Comparison of ENCODE assay signal across 20 cellular contexts in the genomic region with DNA sequence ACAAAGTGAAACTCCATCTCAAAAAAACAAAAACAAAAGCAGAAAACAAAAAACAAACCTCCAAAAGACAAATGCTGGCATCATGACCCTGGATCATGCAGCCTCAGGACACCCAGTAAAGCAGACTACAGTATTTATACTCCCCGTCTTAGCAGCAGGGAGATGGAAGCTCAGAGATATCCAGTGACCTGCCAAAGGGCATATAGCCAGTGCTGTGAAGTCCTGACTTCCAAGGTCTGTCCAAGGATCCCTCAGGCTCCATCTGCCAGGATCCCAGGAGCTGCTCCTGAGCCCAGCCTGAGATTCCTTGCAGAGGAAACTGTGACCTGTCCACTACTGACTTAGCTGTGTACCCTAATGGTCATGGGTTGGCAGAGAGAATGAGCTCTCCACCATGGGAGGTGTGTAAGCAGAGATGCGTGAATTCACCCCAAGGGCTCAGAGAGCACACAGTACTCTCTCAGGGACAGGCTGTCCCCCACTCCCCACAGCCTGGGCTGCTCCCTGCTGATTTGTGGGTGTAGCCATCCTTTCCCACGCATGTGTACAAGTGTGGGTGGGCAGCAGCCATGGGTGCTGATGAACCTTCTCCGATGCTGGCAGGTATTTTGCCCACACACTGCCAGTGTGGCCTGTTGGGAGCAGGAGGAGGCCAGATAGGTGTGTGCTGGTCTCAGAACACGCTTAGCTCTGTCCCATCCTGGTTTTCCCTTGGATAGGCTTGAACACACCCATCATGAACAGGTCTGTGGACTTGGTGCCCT. TPM values are rescaled to one million over a fixed set of nuclear protein-coding genes. Genes with fewer than 3 reads are reported as not detected.
A peak's percentile ranks its signal among the peaks of the same experiment; 100 is the strongest.
DNase-seq lines count a peak whose midpoint lies in the region; ATAC-seq, FAIRE-seq and TF ChIP-seq lines count a peak whose summit lies in the region.
"Had no signal": no experiment of that assay in that cellular context is flagged by ENCODE, and none has a peak within 500 bp of the region (broad histone marks: within the 10 kb centered on the region; RNA-seq: fewer than 3 reads in every experiment).

No MANE protein-coding gene starts in this region.

- H3K79me2 ChIP-seq in H1 (ENCODE audit: control insufficient read depth in 1 of 2, insufficient read depth in 2 of 2, low read length in 2 of 2): peaks cover 0 to 13% of the 10 kb centered on the region in 2 experiments; a peak in 2 of 4 replicates

- no peak overlapping the region for H3K18ac ChIP-seq in H1 (ENCODE audit: extremely low read depth, low read length)

- H4K8ac ChIP-seq in H1 (ENCODE audit: extremely low read depth, insufficient read depth, low read length): peak overlapping the region; percentile 7; the same call in 1 of the 2 replicates

- no peak overlapping the region for H2AFZ ChIP-seq in H1 (ENCODE audit: low read length)

- no peak overlapping the region for H3K56ac ChIP-seq in H1 (replicated peaks; ENCODE audit: insufficient read length, low read depth, low read length)

- no peaks in the 10 kb centered on the region; the same call in none of the 2 replicates for H3K79me1 ChIP-seq in H1 (ENCODE audit: low read depth, low read length)

- TF ChIP-seq POLR2A in H1 (IDR thresholded peaks at IDR 0.05; ENCODE audit: control extremely low read depth in 1 of 2, low read depth in 2 of 2, low read length in 2 of 2): no peak

- TF ChIP-seq CTCF in left ventricle myocardium inferior (IDR thresholded peaks at IDR 0.05; ENCODE audit: borderline replicate concordance) (no peak), heart right ventricle (IDR thresholded peaks at IDR 0.05) (no peak), HEK293 (tag by site-specific recombination; IDR thresholded peaks at IDR 0.05) (no peak), H1 (IDR thresholded peaks at IDR 0.05; ENCODE audit: control extremely low read depth in 1 of 3, insufficient read depth in 1 of 3, low read depth in 1 of 3, low read length in 3 of 3) (no peak)

- H3K9me3 ChIP-seq in left ventricle myocardium inferior (replicated peaks): no peaks in the 10 kb centered on the region
- no peaks in the 10 kb centered on the region for H3K9me3 ChIP-seq in heart right ventricle
- H3K9me3 ChIP-seq in HEK293 (ENCODE audit: control insufficient read depth, insufficient read depth, low read depth, low read length): no peaks in the 10 kb centered on the region
- H3K9me3 ChIP-seq in H1 (ENCODE audit: insufficient read depth in 2 of 2, low read depth in 1 of 2, low read length in 1 of 2): no peaks in the 10 kb centered on the region
- H3K9me3 ChIP-seq: BLaER1, Caco-2 had no signal

- H3K4ac ChIP-seq in H1 (replicated peaks; ENCODE audit: insufficient read length, low read depth, low read length): no peak overlapping the region

- H3K27ac ChIP-seq in left ventricle myocardium inferior (replicated peaks) (peak overlapping the region; percentile 92), heart right ventricle (peak overlapping the region in 1 of 10 donors; percentile 49), HEK293 (ENCODE audit: extremely low read depth, low read depth, low read length) (no peak overlapping the region), H1 (ENCODE audit: low read depth, low read length) (no peak overlapping the region)
- H3K27ac ChIP-seq: BLaER1 had no signal

- no peak for TF ChIP-seq RAD21 in H1 (IDR thresholded peaks at IDR 0.05 in 1 of 2, conservative IDR thresholded peaks at IDR 0.05 in 1 of 2; ENCODE audit: low read depth in 2 of 2, low read length in 2 of 2)

- no peak overlapping the region for H3K23ac ChIP-seq in H1 (ENCODE audit: insufficient read length)

- 84% methylated on average over 5 of the region's 5 CpGs for WGBS in heart right ventricle, 2 donors
- 94% methylated on average over 5 of the region's 5 CpGs; no CpG with 5 or more reads in 1 of the 2 experiments for whole genome bisulfite sequencing in H1 (ENCODE audit: extremely low coverage in 1 of 2, insufficient coverage in 1 of 2, insufficient read length in 1 of 2, insufficient replicate concordance in 2 of 2, low coverage in 1 of 2, low lambda C conversion rate in 2 of 2, missing lambda C conversion rate in 1 of 2), 2 experiments

- H4K5ac ChIP-seq in H1 (ENCODE audit: insufficient read length, low read depth, low read length): no peak overlapping the region

- FAIRE-seq in H1 (lab: Jason Lieb, UNC) (no peak), urothelium cell line (lab: Jason Lieb, UNC) (peak; percentile 17)
- FAIRE-seq: G401.6, GM12891, GM19239, H54 had no signal

- no peak overlapping the region for H2BK20ac ChIP-seq in H1 (ENCODE audit: low read length)

- H3K23me2 ChIP-seq in H1 (ENCODE audit: low read depth, low read length): peaks cover 18% of the 10 kb centered on the region; the same call in 1 of the 2 replicates

- H3K4me2 ChIP-seq in H1 (ENCODE audit: insufficient read depth in 1 of 2, low read depth in 2 of 2, low read length in 2 of 2): no peak overlapping the region

- H4K20me1 ChIP-seq in H1 (replicated peaks in 1 of 2; ENCODE audit: control insufficient read depth in 1 of 2, insufficient read depth in 2 of 2, low read length in 2 of 2): peaks cover 1 to 13% of the 10 kb centered on the region in 2 experiments

- H3K4me3 ChIP-seq in left ventricle myocardium inferior (no peak overlapping the region), heart right ventricle (no peak overlapping the region), HEK293 (ENCODE audit: low read depth, low read length) (no peak overlapping the region), H1 (ENCODE audit: extremely low read depth in 1 of 4, insufficient read depth in 2 of 4, low read depth in 3 of 4, low read length in 4 of 4) (no peak overlapping the region)
- H3K4me3 ChIP-seq: BLaER1 had no signal

- H3K36me3 ChIP-seq in left ventricle myocardium inferior (no peaks in the 10 kb centered on the region), heart right ventricle (no peaks in the 10 kb centered on the region), HEK293 (ENCODE audit: control insufficient read depth in 2 of 2, insufficient read depth in 1 of 2, low read length in 2 of 2) (no peaks in the 10 kb centered on the region), H1 (ENCODE audit: control insufficient read depth in 2 of 4, insufficient read depth in 4 of 4, low read length in 3 of 4) (no peaks in the 10 kb centered on the region)
- H3K36me3 ChIP-seq: BLaER1 had no signal

- intact Hi-C loops in left ventricle myocardium inferior (cut with micrococcal nuclease): no loop called here
- intact Hi-C loops in heart right ventricle (cut with DNase I): no loop called here

- H2BK12ac ChIP-seq in H1 (ENCODE audit: low read depth, low read length): no peak overlapping the region

- H4K91ac ChIP-seq in H1 (replicated peaks; ENCODE audit: insufficient read length, low read length): no peak overlapping the region

- no peak overlapping the region for H3K9ac ChIP-seq in H1 (replicated peaks in 1 of 4; ENCODE audit: extremely low read depth in 1 of 4, low read depth in 3 of 4, low read length in 3 of 4)
- H3K9ac ChIP-seq: BLaER1 had no signal

- CTCF ChIA-PET in HEK293 (lab: Yijun Ruan, JAX): interaction anchor here (1.3 kb wide), 1 partner anchor 73 kb away, joined by 3 read pairs; no protein-coding TSS in a partner anchor
- CTCF ChIA-PET in H1 (lab: Charles Lee; ENCODE audit: partially characterized antibody): interaction anchor here (0.8 to 4.6 kb wide), 11 partner anchors 12 to 123 kb away, joined by 3 to 21 read pairs (median 4); no protein-coding TSS in a partner anchor

- no peak for TF ChIP-seq EP300 in H1 (IDR thresholded peaks at IDR 0.05; ENCODE audit: borderline replicate concordance in 1 of 2, low read depth in 2 of 2, low read length in 2 of 2)

- DNase-seq in left ventricle myocardium inferior (no peak), heart right ventricle (no peak), H1 (ENCODE audit: low read depth in 1 of 2, low spot score in 2 of 2) (no peak), urothelium cell line (ENCODE audit: low spot score) (no peak)
- no peak for DNase-seq in activated T-cell treated with anti-CD3 and anti-CD28 coated beads, Interleukin-2, amount 50 U/mL, for 48 hours
- DNase-seq: 8988T; AML-193; Caco-2; CD8-positive, alpha-beta memory T cell; DMS79; IMR-90; KBM-7 had no signal

- H3K14ac ChIP-seq in H1 (ENCODE audit: insufficient read length): no peak overlapping the region

- ATAC-seq in heart right ventricle (no peak), HG02973 (IDR thresholded peaks at IDR 0.05; ENCODE audit: unreplicated experiment) (no peak)
- ATAC-seq: HCT116 had no signal

- H2AK5ac ChIP-seq in H1 (ENCODE audit: low read depth, low read length): no peak overlapping the region

- H2BK120ac ChIP-seq in H1 (replicated peaks; ENCODE audit: low read depth, low read length): no peak overlapping the region

- H3K4me1 ChIP-seq in left ventricle myocardium inferior (peaks cover 49% of the 10 kb centered on the region), heart right ventricle (peaks cover 4 to 47% (median 19%) of the 10 kb centered on the region in 9 donors), HEK293 (ENCODE audit: control insufficient read depth, insufficient read depth, low read length) (no peaks in the 10 kb centered on the region), H1 (replicated peaks in 1 of 4; ENCODE audit: control insufficient read depth in 3 of 4, insufficient read depth in 4 of 4, low read length in 3 of 4) (peaks cover 0 to 12% (median 7%) of the 10 kb centered on the region in 4 experiments; a peak in 6 of 7 replicates)
- H3K4me1 ChIP-seq: Caco-2 had no signal

- peaks cover 58% of the 10 kb centered on the region for H3K27me3 ChIP-seq in left ventricle myocardium inferior (ENCODE audit: low read depth)
- H3K27me3 ChIP-seq in heart right ventricle: peaks cover 0 to 66% (median 26%) of the 10 kb centered on the region in 7 donors
- H3K27me3 ChIP-seq in H1 (replicated peaks in 1 of 4; ENCODE audit: control insufficient read depth in 3 of 4, extremely low read depth in 1 of 4, insufficient read depth in 3 of 4, low read length in 3 of 4): peaks cover 0 to 43% (median 27%) of the 10 kb centered on the region in 4 experiments; a peak in 6 of 7 replicates

- H2BK15ac ChIP-seq in H1 (ENCODE audit: low read length): no peak overlapping the region; the same call in 1 of the 2 replicates

- POLR2A ChIA-PET in HEK293 (lab: Yijun Ruan, JAX): no interaction called here
- POLR2A ChIA-PET in H1 (lab: Charles Lee; ENCODE audit: partially characterized antibody): interaction anchor here (1.4 kb wide), 1 partner anchor 75 kb away, joined by 3 read pairs; no protein-coding TSS in a partner anchor

- H2BK5ac ChIP-seq in H1 (ENCODE audit: low read depth, low read length): no peak overlapping the region

RNA-seq across cellular contexts. Expression of a gene that starts 2.1 kb away (rescaled TPM):
- total RNA-seq in left ventricle myocardium inferior (218 TPM), heart right ventricle (100 to 1,000 TPM; 138 to 236 (median 200) TPM)
- polyA plus RNA-seq in heart right ventricle (100 to 1,000 TPM in 1 of 2 donors, 10 to 100 TPM in 1; 16.6 to 115 TPM), H1 (2011; rRNA removed) (12.0 and 20.6 TPM in 2 replicates)
- total RNA-seq in H1 (2021; fragmentation: NEBNext Ultra II Directional; extraction: Animal tissue kit (Norgen Biotek cat#: 25700)): 87.2 and 89.2 TPM in 2 replicates
- 11.5 TPM for polyA plus RNA-seq in H1 (2011; cell fraction: cytosol; rRNA removed)
- 51.7 TPM for polyA plus RNA-seq in H1 (2011; cell fraction: nucleus; rRNA removed)
- polyA plus RNA-seq in H1 (2012, experiment 1 of 2): 69.6 to 91.7 TPM (median 76.7 TPM) in 4 replicates
- 42.2 TPM for polyA plus RNA-seq in H1 (2012, experiment 2 of 2)
- polyA plus RNA-seq in H1 (2013, experiment 1 of 2): 48.8 TPM
- polyA plus RNA-seq in H1 (2013, experiment 2 of 2): 43.7 TPM
- polyA minus RNA-seq in H1 (2011; rRNA and poly(A)+ RNA removed): 22.2 and 25.3 TPM in 2 replicates
- 43.6 TPM for polyA minus RNA-seq in H1 (2011; cell fraction: cytosol; rRNA and poly(A)+ RNA removed)
- polyA minus RNA-seq in H1 (2011; cell fraction: nucleus; rRNA and poly(A)+ RNA removed): 37.6 TPM
- total RNA-seq: IMR-90 had no signal
- polyA plus RNA-seq: CD8-positive, alpha-beta memory T cell; IMR-90 had no signal

RNA-seq across cellular contexts. Expression of a gene that starts 47.8 kb away (rescaled TPM):
- 53.7 TPM for total RNA-seq in left ventricle myocardium inferior
- total RNA-seq in heart right ventricle: 10 to 100 TPM; 35.5 to 77.1 (median 41.3) TPM
- polyA plus RNA-seq in heart right ventricle: 10 to 100 TPM; 39.8 to 50.3 TPM
- 28.2 TPM in 2 replicates for total RNA-seq in H1 (2021; fragmentation: NEBNext Ultra II Directional; extraction: Animal tissue kit (Norgen Biotek cat#: 25700))
- polyA plus RNA-seq in H1 (2011; rRNA removed): 65.6 and 88.0 TPM in 2 replicates
- 45.5 TPM for polyA plus RNA-seq in H1 (2011; cell fraction: cytosol; rRNA removed)
- polyA plus RNA-seq in H1 (2011; cell fraction: nucleus; rRNA removed): 45.0 TPM
- 32.2 to 46.6 TPM (median 40.1 TPM) in 4 replicates for polyA plus RNA-seq in H1 (2012, experiment 1 of 2)
- polyA plus RNA-seq in H1 (2012, experiment 2 of 2): 36.1 TPM
- polyA plus RNA-seq in H1 (2013, experiment 1 of 2): 32.5 TPM
- 34.8 TPM for polyA plus RNA-seq in H1 (2013, experiment 2 of 2)
- polyA minus RNA-seq in H1 (2011; rRNA and poly(A)+ RNA removed): 13.6 and 14.1 TPM in 2 replicates
- polyA minus RNA-seq in H1 (2011; cell fraction: cytosol; rRNA and poly(A)+ RNA removed): 17.8 TPM
- 19.2 TPM for polyA minus RNA-seq in H1 (2011; cell fraction: nucleus; rRNA and poly(A)+ RNA removed)
